5 cellular contexts compared by ENCODE assay signal in genomic region chr4:40971346-40971745, GRCh38.
"Had no signal": no experiment of that assay in that cellular context is flagged by ENCODE, and none has a peak within 500 bp of the region (broad histone marks: within the 10 kb centered on the region; RNA-seq: fewer than 3 reads in every experiment).

No MANE protein-coding gene starts in this region.

- DNase-seq: H9, HCEC 1CT, IMR-90 had no signal

- ATAC-seq: GM23338, K562 had no signal

- H3K4me2 ChIP-seq: GM23338 had no signal

- H3K4me3 ChIP-seq: GM23338, K562 had no signal

- H2AFZ ChIP-seq: GM23338 had no signal
